In genomic region chr1:144546274-144547171, GRCh38 we compare ENCODE assay signal across 7 cellular contexts. TPM values are rescaled to one million over a fixed set of nuclear protein-coding genes. Genes with fewer than 3 reads are reported as not detected.
DNase-seq lines count a peak whose midpoint lies in the region; ATAC-seq, FAIRE-seq and TF ChIP-seq lines count a peak whose summit lies in the region.
"Not testable (repeated sequence)": the region's sequence is repeated elsewhere in the genome, so short reads cannot be mapped to it uniquely, and the experiment has no call there.

No MANE protein-coding gene starts in this region.

- H3K36me3 ChIP-seq in bronchial epithelial cell (ENCODE audit: control insufficient read depth, insufficient read depth, low read length) = not testable (repeated sequence)

- H3K4me3 ChIP-seq in bronchial epithelial cell (ENCODE audit: low read depth, low read length) (peak overlapping the region; percentile 45), iPS-11a (ENCODE audit: low read depth, low read length) (peak overlapping the region; percentile 33)

- ATAC-seq in GM18508 (IDR thresholded peaks at IDR 0.05; ENCODE audit: insufficient read depth, unreplicated experiment) = peak; percentile 68
- peak; percentile 93 for ATAC-seq in HG02885 (IDR thresholded peaks at IDR 0.05; ENCODE audit: poor library complexity, unreplicated experiment)

- H3K27me3 ChIP-seq in bronchial epithelial cell (ENCODE audit: control insufficient read depth, insufficient read depth, low read length) = not testable (repeated sequence)

- DNase-seq in NCI-H2107 (lab: John Stamatoyannopoulos, UW) (peak; percentile 59), bronchial epithelial cell (ENCODE audit: low read depth) (peak; percentile 93), retina (peak; percentile 91)
- DNase-seq in activated CD4-positive, CD25-positive, alpha-beta regulatory T cell treated with anti-CD3 and anti-CD28 coated beads, Interleukin-2, amount 50 U/mL, for 16 hours (ENCODE audit: low read depth, low spot score) = peak; percentile 50

- FAIRE-seq in bronchial epithelial cell (lab: Jason Lieb, UNC) = not testable (repeated sequence)

- not testable (repeated sequence) for TF ChIP-seq CTCF in bronchial epithelial cell (IDR thresholded peaks at IDR 0.05; ENCODE audit: insufficient read depth, low read length, severe bottlenecking)

RNA-seq across cellular contexts. Expression of gene PPIAL4F, which starts 46.2 kb away (rescaled TPM):
- total RNA-seq in bronchial epithelial cell = not detected in 2 replicates

Comparison
In these comparisons a context has a peak if more than half of its experiments do, and no peak if none do; other contexts are left out.
1. Peak in every context shown above with its lines: DNase-seq, ATAC-seq and H3K4me3 ChIP-seq.